ENCODE assay signal across 38 cellular contexts in the genomic region with DNA sequence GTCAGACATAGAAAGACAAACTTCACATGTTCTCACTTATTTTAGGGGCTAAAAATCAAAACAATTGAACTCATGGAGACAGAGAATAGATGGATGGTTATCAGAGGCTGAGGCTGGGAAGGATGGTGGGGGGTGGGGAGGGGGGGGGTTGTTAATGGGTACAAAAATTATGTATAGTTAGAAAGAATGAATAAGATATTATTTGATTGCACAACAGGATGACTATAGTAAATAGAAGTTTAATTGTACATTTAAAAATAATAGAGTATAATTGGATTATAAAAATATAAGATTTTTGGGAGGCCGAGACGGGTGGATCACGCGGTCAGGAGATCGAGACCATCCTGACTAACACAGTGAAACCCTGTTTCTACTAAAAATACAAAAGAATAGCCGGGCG. TPM values are rescaled to one million over a fixed set of nuclear protein-coding genes. Genes with fewer than 3 reads are reported as not detected.
"Had no signal": no experiment of that assay in that cellular context is flagged by ENCODE, and none has a peak within 500 bp of the region (broad histone marks: within the 10 kb centered on the region; RNA-seq: fewer than 3 reads in every experiment).

No MANE protein-coding gene starts in this region.

- H3K9me3 ChIP-seq: adrenal gland, ascending aorta, body of pancreas, breast epithelium had no signal

- H3K4me3 ChIP-seq: adrenal gland, ascending aorta, body of pancreas, breast epithelium, cardiac muscle cell had no signal

- H3K27me3 ChIP-seq: adrenal gland, ascending aorta, body of pancreas, brain microvascular endothelial cell, breast epithelium, cardiac muscle cell had no signal

- H3K9me3 Mint-ChIP-seq: activated naive CD4-positive, alpha-beta T cell treated with anti-CD3 and anti-CD28 coated beads for 36 hours; activated naive CD4-positive, alpha-beta T cell treated with anti-CD3 and anti-CD28 coated beads, Interleukin-2, amount 10 ng/mL, durations not matched to agents 7 days and 5 days; activated naive CD4-positive, alpha-beta T cell treated with anti-CD3 and anti-CD28 coated beads, Interleukin-2, amount 50 U/mL, for 24 hours; activated naive CD4-positive, alpha-beta T cell treated with anti-CD3 and anti-CD28 coated beads, Interleukin-2, amount 50 U/mL, for 72 hours; activated naive CD8-positive, alpha-beta T cell treated with anti-CD3 and anti-CD28 coated beads for 36 hours; activated naive CD8-positive, alpha-beta T cell treated with anti-CD3 and anti-CD28 coated beads, Interleukin-2, amount 50 U/mL, for 24 hours; activated T-cell treated with anti-CD3 and anti-CD28 coated beads, Interleukin-2, amount 50 U/mL, for 4 hours; activated T-helper 1 cell treated with anti-CD3 and anti-CD28 coated beads, Interleukin-12 subunit alpha, Interleukin-12 subunit beta, Interleukin-2, Interleukin-4 antibody, amounts not matched to agents 30 ng/mL and 10 ng/mL and 1 ng/mL, durations not matched to agents 14 hours and 24 hours and 36 hours; activated T-helper 17 cell treated with anti-CD3 and anti-CD28 coated beads, Interleukin-2, amount 50 U/mL, for 72 hours; activated T-helper 2 cell treated with anti-CD3 and anti-CD28 coated beads, Interferon-gamma antibody, Interleukin-2, Interleukin-4, amounts not matched to agents 10 μg/mL and 5 μg/mL and 100 μg/mL, durations not matched to agents 14 hours and 24 hours and 36 hours; central memory CD8-positive, alpha-beta T cell had no signal

- H3K4me1 ChIP-seq: adrenal gland, ascending aorta, body of pancreas, breast epithelium had no signal

- H3K27ac ChIP-seq: adrenal gland, ascending aorta, body of pancreas, brain microvascular endothelial cell, breast epithelium, cardiac muscle cell had no signal

- H3K36me3 Mint-ChIP-seq: activated naive CD4-positive, alpha-beta T cell treated with anti-CD3 and anti-CD28 coated beads, Interleukin-2, amount 10 ng/mL, durations not matched to agents 7 days and 5 days; activated naive CD4-positive, alpha-beta T cell treated with anti-CD3 and anti-CD28 coated beads, Interleukin-2, amount 50 U/mL, for 72 hours; activated naive CD8-positive, alpha-beta T cell; activated naive CD8-positive, alpha-beta T cell treated with anti-CD3 and anti-CD28 coated beads for 36 hours; activated naive CD8-positive, alpha-beta T cell treated with anti-CD3 and anti-CD28 coated beads, Interleukin-2, amount 10 ng/mL, durations not matched to agents 7 days and 5 days; brain had no signal

- H3K27ac Mint-ChIP-seq: activated naive CD4-positive, alpha-beta T cell treated with anti-CD3 and anti-CD28 coated beads for 36 hours; activated naive CD4-positive, alpha-beta T cell treated with anti-CD3 and anti-CD28 coated beads, Interleukin-2, amount 10 ng/mL, durations not matched to agents 7 days and 5 days; activated naive CD4-positive, alpha-beta T cell treated with anti-CD3 and anti-CD28 coated beads, Interleukin-2, amount 50 U/mL, for 24 hours; activated naive CD4-positive, alpha-beta T cell treated with anti-CD3 and anti-CD28 coated beads, Interleukin-2, amount 50 U/mL, for 72 hours; activated naive CD8-positive, alpha-beta T cell; activated naive CD8-positive, alpha-beta T cell treated with anti-CD3 and anti-CD28 coated beads for 36 hours; activated naive CD8-positive, alpha-beta T cell treated with anti-CD3 and anti-CD28 coated beads, Interleukin-2, amount 10 ng/mL, durations not matched to agents 7 days and 5 days; activated naive CD8-positive, alpha-beta T cell treated with anti-CD3 and anti-CD28 coated beads, Interleukin-2, amount 50 U/mL, for 24 hours; activated T-helper 1 cell treated with anti-CD3 and anti-CD28 coated beads, Interleukin-12 subunit alpha, Interleukin-12 subunit beta, Interleukin-2, Interleukin-4 antibody, amounts not matched to agents 30 ng/mL and 10 ng/mL and 1 ng/mL, durations not matched to agents 14 hours and 24 hours and 36 hours; activated T-helper 17 cell treated with anti-CD3 and anti-CD28 coated beads, Interleukin-2, amount 50 U/mL, for 72 hours; activated T-helper 2 cell treated with anti-CD3 and anti-CD28 coated beads, Interferon-gamma antibody, Interleukin-2, Interleukin-4, amounts not matched to agents 10 μg/mL and 5 μg/mL and 100 μg/mL, durations not matched to agents 14 hours and 24 hours and 36 hours; brain had no signal

- DNase-seq: activated effector memory CD4-positive, alpha-beta T cell treated with anti-CD3 and anti-CD28 coated beads, Interleukin-2, amount 50 U/mL, for 16 hours; activated effector memory CD4-positive, alpha-beta T cell treated with Interleukin-2 at 50 U/mL for 16 hours; activated gamma-delta T cell; activated gamma-delta T cell treated with Interleukin-2 at 50 U/mL for 16 hours; activated naive CD4-positive, alpha-beta T cell; activated naive CD4-positive, alpha-beta T cell treated with anti-CD3 and anti-CD28 coated beads for 36 hours; activated naive CD4-positive, alpha-beta T cell treated with anti-CD3 and anti-CD28 coated beads, Interleukin-2, amount 10 ng/mL, durations not matched to agents 7 days and 5 days; activated naive CD4-positive, alpha-beta T cell treated with anti-CD3 and anti-CD28 coated beads, Interleukin-2, amount 50 U/mL, for 16 hours; activated naive CD4-positive, alpha-beta T cell treated with Interleukin-2 at 50 U/mL for 16 hours; activated naive CD8-positive, alpha-beta T cell treated with anti-CD3 and anti-CD28 coated beads for 36 hours; activated naive CD8-positive, alpha-beta T cell treated with anti-CD3 and anti-CD28 coated beads, Interleukin-2, amount 10 ng/mL, durations not matched to agents 7 days and 5 days; activated naive CD8-positive, alpha-beta T cell treated with anti-CD3 and anti-CD28 coated beads, Interleukin-2, amount 50 U/mL, for 24 hours; activated T-cell treated with anti-CD3 and anti-CD28 coated beads, Interleukin-2, amount 50 U/mL, for 1 hour; activated T-cell treated with anti-CD3 and anti-CD28 coated beads, Interleukin-2, amount 50 U/mL, for 4 hours; activated T-cell treated with anti-CD3 and anti-CD28 coated beads, Interleukin-2, amount 50 U/mL, for 48 hours; adrenal gland; amniotic stem cell; amygdala; anterior cingulate cortex; aorta; body of pancreas; brain microvascular endothelial cell; caudate nucleus; central memory CD4-positive, alpha-beta T cell; cerebellar nuclear complex had no signal

- FAIRE-seq: astrocyte, bronchial epithelial cell had no signal

- H3K4me1 Mint-ChIP-seq: activated naive CD4-positive, alpha-beta T cell treated with anti-CD3 and anti-CD28 coated beads, Interleukin-2, amount 10 ng/mL, durations not matched to agents 7 days and 5 days; activated naive CD4-positive, alpha-beta T cell treated with anti-CD3 and anti-CD28 coated beads, Interleukin-2, amount 50 U/mL, for 24 hours; activated naive CD8-positive, alpha-beta T cell treated with anti-CD3 and anti-CD28 coated beads for 36 hours; activated naive CD8-positive, alpha-beta T cell treated with anti-CD3 and anti-CD28 coated beads, Interleukin-2, amount 10 ng/mL, durations not matched to agents 7 days and 5 days; activated naive CD8-positive, alpha-beta T cell treated with anti-CD3 and anti-CD28 coated beads, Interleukin-2, amount 50 U/mL, for 24 hours; activated T-helper 17 cell treated with anti-CD3 and anti-CD28 coated beads, Interleukin-2, amount 50 U/mL, for 72 hours; brain; central memory CD8-positive, alpha-beta T cell had no signal

- H3K4me3 Mint-ChIP-seq: activated naive CD4-positive, alpha-beta T cell treated with anti-CD3 and anti-CD28 coated beads for 36 hours; activated naive CD4-positive, alpha-beta T cell treated with anti-CD3 and anti-CD28 coated beads, Interleukin-2, amount 10 ng/mL, durations not matched to agents 7 days and 5 days; activated naive CD4-positive, alpha-beta T cell treated with anti-CD3 and anti-CD28 coated beads, Interleukin-2, amount 50 U/mL, for 24 hours; activated naive CD8-positive, alpha-beta T cell; activated naive CD8-positive, alpha-beta T cell treated with anti-CD3 and anti-CD28 coated beads for 36 hours; activated naive CD8-positive, alpha-beta T cell treated with anti-CD3 and anti-CD28 coated beads, Interleukin-2, amount 10 ng/mL, durations not matched to agents 7 days and 5 days; activated naive CD8-positive, alpha-beta T cell treated with anti-CD3 and anti-CD28 coated beads, Interleukin-2, amount 50 U/mL, for 24 hours; activated T-cell treated with anti-CD3 and anti-CD28 coated beads, Interleukin-2, amount 50 U/mL, for 4 hours; activated T-helper 1 cell treated with anti-CD3 and anti-CD28 coated beads, Interleukin-12 subunit alpha, Interleukin-12 subunit beta, Interleukin-2, Interleukin-4 antibody, amounts not matched to agents 30 ng/mL and 10 ng/mL and 1 ng/mL, durations not matched to agents 14 hours and 24 hours and 36 hours; activated T-helper 17 cell treated with anti-CD3 and anti-CD28 coated beads, Interleukin-2, amount 50 U/mL, for 72 hours; brain; central memory CD8-positive, alpha-beta T cell had no signal

- H3K27me3 Mint-ChIP-seq: activated naive CD8-positive, alpha-beta T cell treated with anti-CD3 and anti-CD28 coated beads for 36 hours had no signal

- H3K36me3 ChIP-seq: adrenal gland, ascending aorta, brain microvascular endothelial cell, breast epithelium had no signal

- ATAC-seq: activated naive CD4-positive, alpha-beta T cell treated with anti-CD3 and anti-CD28 coated beads, Interleukin-2, amount 50 U/mL, for 72 hours; activated naive CD8-positive, alpha-beta T cell treated with anti-CD3 and anti-CD28 coated beads, Interleukin-2, amount 50 U/mL, for 24 hours; activated T-cell treated with anti-CD3 and anti-CD28 coated beads, Interleukin-2, amount 50 U/mL, for 4 hours; activated T-helper 17 cell treated with anti-CD3 and anti-CD28 coated beads, Interleukin-2, amount 50 U/mL, for 72 hours; body of pancreas had no signal

RNA-seq across cellular contexts. Expression of a gene that starts 33.3 kb away (rescaled TPM):
- total RNA-seq: activated naive CD8-positive, alpha-beta T cell treated with anti-CD3 and anti-CD28 coated beads for 36 hours; activated T-cell treated with anti-CD3 and anti-CD28 coated beads, Interleukin-2, amount 50 U/mL, for 4 hours; activated T-helper 1 cell treated with anti-CD3 and anti-CD28 coated beads, Interleukin-12 subunit alpha, Interleukin-12 subunit beta, Interleukin-2, Interleukin-4 antibody, amounts not matched to agents 30 ng/mL and 10 ng/mL and 1 ng/mL, durations not matched to agents 14 hours and 24 hours and 36 hours; ascending aorta had no signal
